ENCODE assay signal across 8 cellular contexts in genomic region chr19:56111601-56112312, GRCh38. TPM values are rescaled to one million over a fixed set of nuclear protein-coding genes. Genes with fewer than 3 reads are reported as not detected.
DNase-seq lines count a peak whose midpoint lies in the region; ATAC-seq and TF ChIP-seq lines count a peak whose summit lies in the region.

No MANE protein-coding gene starts in this region.

- POLR2A ChIA-PET in CD4-positive, alpha-beta T cell (lab: Charles Lee) = interaction anchor here (1.0 to 1.9 kb wide), 4 partner anchors 9 to 60 kb away, joined by 3 to 16 read pairs (median 6); partner anchors contain the start of genes ZNF444 and ZNF787

- H3K4me3 ChIP-seq in Karpas-422 (ENCODE audit: low read length) (no peak overlapping the region), lung (no peak overlapping the region)

- peaks cover 64% of the 10 kb centered on the region for H3K4me1 Mint-ChIP-seq in CD4-positive, alpha-beta T cell (ENCODE audit: low read depth)
- peaks cover 56% of the 10 kb centered on the region for H3K4me1 Mint-ChIP-seq in activated naive CD4-positive, alpha-beta T cell treated with anti-CD3 and anti-CD28 coated beads for 36 hours (ENCODE audit: low read depth)

- peak; percentile 98 for ATAC-seq in CD4-positive, alpha-beta T cell (ENCODE audit: poor library complexity)
- peak; percentile 80 for ATAC-seq in GM19467 (IDR thresholded peaks at IDR 0.05; ENCODE audit: unreplicated experiment)
- ATAC-seq in lung (ENCODE audit: insufficient read depth, low FRiP score) = peak; percentile 48

- peak overlapping the region; percentile 91 for H3K27ac Mint-ChIP-seq in CD4-positive, alpha-beta T cell
- H3K27ac Mint-ChIP-seq in activated naive CD4-positive, alpha-beta T cell treated with anti-CD3 and anti-CD28 coated beads for 36 hours = peak overlapping the region; percentile 24

- no peaks in the 10 kb centered on the region for H3K27me3 ChIP-seq in CD4-positive, alpha-beta T cell (ENCODE audit: control insufficient read depth, insufficient read depth, low read length)
- H3K27me3 ChIP-seq in Karpas-422 (ENCODE audit: low read length) (no peaks in the 10 kb centered on the region), lung (ENCODE audit: control insufficient read depth, insufficient read depth) (no peaks in the 10 kb centered on the region)

- no peaks in the 10 kb centered on the region for H3K9me2 ChIP-seq in Karpas-422 (replicated peaks; ENCODE audit: insufficient read depth, low read length)

- H3K36me3 ChIP-seq in Karpas-422 (ENCODE audit: insufficient read depth, low read length) = no peaks in the 10 kb centered on the region
- peaks cover 0 to 3% of the 10 kb centered on the region in 2 donors for H3K36me3 ChIP-seq in lung (ENCODE audit: control insufficient read depth in 2 of 2, insufficient read depth in 2 of 2, low read length in 2 of 2)

- no peaks in the 10 kb centered on the region for H3K9me3 ChIP-seq in CD4-positive, alpha-beta T cell (ENCODE audit: control insufficient read depth, low read length)
- H3K9me3 ChIP-seq in Karpas-422 (ENCODE audit: low read length) (no peaks in the 10 kb centered on the region), lung (ENCODE audit: control insufficient read depth in 2 of 2, insufficient read depth in 1 of 2, low read length in 1 of 2) (no peaks in the 10 kb centered on the region)

- WGBS in lung, 2 donors = 25 to 37% methylated on average over 24 of the region's 24 CpGs

- H3K79me2 ChIP-seq in Karpas-422 (ENCODE audit: low read length) = peaks cover 100% of the 10 kb centered on the region

- peaks cover 85% of the 10 kb centered on the region for H4K20me1 ChIP-seq in Karpas-422 (ENCODE audit: insufficient read depth, low read depth, low read length)

- no peaks in the 10 kb centered on the region for H3K9me3 Mint-ChIP-seq in CD4-positive, alpha-beta T cell
- H3K9me3 Mint-ChIP-seq in activated naive CD4-positive, alpha-beta T cell treated with anti-CD3 and anti-CD28 coated beads for 36 hours = no peaks in the 10 kb centered on the region

- peak overlapping the region; percentile 12; the same call in 1 of the 2 replicates for H3K9ac ChIP-seq in Karpas-422 (ENCODE audit: low read length)

- peak overlapping the region; percentile 48 for H3K27ac ChIP-seq in CD4-positive, alpha-beta T cell (ENCODE audit: low read depth, low read length)
- H3K27ac ChIP-seq in Karpas-422 (ENCODE audit: low read length) (no peak overlapping the region), lung (ENCODE audit: low read depth in 1 of 2, low read length in 1 of 2) (peak overlapping the region in 1 of 2 donors; percentile 69)

- H3K27me3 Mint-ChIP-seq in CD4-positive, alpha-beta T cell = no peaks in the 10 kb centered on the region
- no peaks in the 10 kb centered on the region for H3K27me3 Mint-ChIP-seq in activated naive CD4-positive, alpha-beta T cell treated with anti-CD3 and anti-CD28 coated beads for 36 hours (ENCODE audit: low read depth)

- no peak for TF ChIP-seq CTCF in CD4-positive, alpha-beta T cell (IDR thresholded peaks at IDR 0.05)
- no peak for TF ChIP-seq CTCF in lung (IDR thresholded peaks at IDR 0.05; ENCODE audit: control extremely low read depth, extremely low read depth)

- H3K4me3 Mint-ChIP-seq in CD4-positive, alpha-beta T cell = peak overlapping the region; percentile 79
- no peak overlapping the region for H3K4me3 Mint-ChIP-seq in activated naive CD4-positive, alpha-beta T cell treated with anti-CD3 and anti-CD28 coated beads for 36 hours

- peaks cover 47% of the 10 kb centered on the region for H3K4me1 ChIP-seq in Karpas-422 (ENCODE audit: low read length)
- peaks cover 28 to 53% of the 10 kb centered on the region in 2 donors for H3K4me1 ChIP-seq in lung (ENCODE audit: control insufficient read depth in 2 of 2, insufficient read depth in 2 of 2, low read length in 2 of 2)

- peaks cover 5% of the 10 kb centered on the region for H3K36me3 Mint-ChIP-seq in CD4-positive, alpha-beta T cell (ENCODE audit: low read depth)
- peaks cover 1% of the 10 kb centered on the region for H3K36me3 Mint-ChIP-seq in activated naive CD4-positive, alpha-beta T cell treated with anti-CD3 and anti-CD28 coated beads for 36 hours (ENCODE audit: low read depth)

- peak overlapping the region; percentile 33 for H3K4me2 ChIP-seq in Karpas-422 (ENCODE audit: low read depth, low read length, poor library complexity, severe bottlenecking)

- DNase-seq in CD4-positive, alpha-beta T cell = peak in 5 of 10 experiments; percentile 20 to 81 (median 40)
- DNase-seq in Karpas-422 = peak; percentile 80
- DNase-seq in activated naive CD4-positive, alpha-beta T cell treated with anti-CD3 and anti-CD28 coated beads for 36 hours = peak; percentile 80
- peak; percentile 62 for DNase-seq in lung (ENCODE audit: low spot score)
- DNase-seq in stimulated activated CD8-positive, alpha-beta memory T cell treated with anti-CD3 and anti-CD28 coated beads, Interleukin-4, amount 100 ng/mL, for 48 hours = peak; percentile 66
- no peak for DNase-seq in DMS79 treated with DMSO at 0.1 percent for 48 hours (lab: John Stamatoyannopoulos, UW)
- DNase-seq in NCI-H1694 treated with DMSO at 0.1 percent for 48 hours (lab: John Stamatoyannopoulos, UW) = no peak

- intact Hi-C loops in CD4-positive, alpha-beta T cell (cut with DNase I, micrococcal nuclease) = loop anchor here in 1 of 2 experiments (1.0 kb wide), 1 partner anchor 30 kb away; the partner anchor contains the start of gene ZNF444
- intact Hi-C loops in activated naive CD4-positive, alpha-beta T cell treated with anti-CD3 and anti-CD28 coated beads for 36 hours (cut with micrococcal nuclease) = no loop called here

- CTCF ChIA-PET in CD4-positive, alpha-beta T cell (lab: Charles Lee) = no interaction called here
- CTCF ChIA-PET in activated naive CD4-positive, alpha-beta T cell treated with anti-CD3 and anti-CD28 coated beads for 36 hours (lab: Charles Lee) = interaction anchor here (0.8 kb wide), 1 partner anchor 141 kb away, joined by 3 read pairs; no protein-coding TSS in a partner anchor

- H2AFZ ChIP-seq in Karpas-422 (ENCODE audit: low read length) = no peak overlapping the region

RNA-seq across cellular contexts. Expression of gene ZNF787, which starts 9.3 kb away (rescaled TPM):
- 10 to 100 TPM; 11.4 to 11.5 TPM for total RNA-seq in CD4-positive, alpha-beta T cell
- 26.2 and 103 TPM in 2 replicates for total RNA-seq in Karpas-422 (2014; rRNA removed; shearing (Covaris generic); ENCODE audit: low replicate concordance)
- total RNA-seq in activated naive CD4-positive, alpha-beta T cell treated with anti-CD3 and anti-CD28 coated beads for 36 hours = 10 to 100 TPM; 24.2 to 26.1 TPM
- total RNA-seq in lung = 10 to 100 TPM; 27.5 to 44.7 TPM
- polyA plus RNA-seq in lung = 10 to 100 TPM; 29.3 to 35.1 TPM

RNA-seq across cellular contexts. Expression of gene ZNF444, which starts 29.3 kb away (rescaled TPM):
- 10 to 100 TPM; 13.5 TPM for total RNA-seq in CD4-positive, alpha-beta T cell
- 12.5 and 54.0 TPM in 2 replicates for total RNA-seq in Karpas-422 (2014; rRNA removed; shearing (Covaris generic); ENCODE audit: low replicate concordance)
- 10 to 100 TPM; 17.8 to 21.4 TPM for total RNA-seq in activated naive CD4-positive, alpha-beta T cell treated with anti-CD3 and anti-CD28 coated beads for 36 hours
- 10 to 100 TPM; 39.2 to 55.5 TPM for total RNA-seq in lung
- polyA plus RNA-seq in lung = 10 to 100 TPM; 27.8 to 44.1 TPM

Comparison
In these comparisons a context has a peak if more than half of its experiments do, and no peak if none do; other contexts are left out.
1. ATAC-seq: peak in every context shown above with its lines; median percentile 98 in CD4-positive, alpha-beta T cell; 80 in GM19467; 48 in lung.
2. DNase-seq: peak in Karpas-422 (single experiment), activated naive CD4-positive, alpha-beta T cell treated with anti-CD3 and anti-CD28 coated beads for 36 hours (single experiment), lung (single experiment) and stimulated activated CD8-positive, alpha-beta memory T cell treated with anti-CD3 and anti-CD28 coated beads, Interleukin-4, amount 100 ng/mL, for 48 hours (single experiment); none in DMS79 treated with DMSO at 0.1 percent for 48 hours (single experiment) and NCI-H1694 treated with DMSO at 0.1 percent for 48 hours (single experiment).